Comparison of ENCODE assay signal across 1 cellular context in the genomic region with DNA sequence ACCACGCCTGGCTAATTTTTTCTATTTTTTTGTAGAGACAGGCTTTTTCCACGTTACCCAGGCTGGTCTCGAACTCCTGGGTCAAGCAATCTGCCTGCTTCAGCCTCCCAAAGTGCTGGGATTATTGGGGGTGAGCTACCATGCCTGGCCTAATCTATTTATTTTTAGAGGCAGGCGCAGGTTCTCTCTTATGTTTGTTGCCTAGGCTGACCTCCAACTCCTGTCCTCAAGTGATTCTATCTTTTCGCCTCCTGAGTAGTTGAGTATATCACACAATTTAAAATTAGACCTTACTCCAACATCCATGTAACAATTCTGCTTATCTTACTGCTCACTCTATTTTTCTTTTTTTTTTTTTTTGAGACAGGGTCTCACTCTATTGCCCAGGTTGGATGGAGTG.
TF ChIP-seq lines count a peak whose summit lies in the region.

No MANE protein-coding gene starts in this region.

TF ChIP-seq in K562, 482 proteins besides CTCF, POLR2A, EP300 and RAD21:
- TF ChIP-seq MAFG (tag; conservative IDR thresholded peaks at IDR 0.05) (0 out of 2 replicates have a peak, but pooled peaks have one; percentile 1), TCF7L2 (IDR thresholded peaks at IDR 0.05; ENCODE audit: low read depth, low read length) (no peak)
